In genomic region chrX:36241397-36241796, GRCh38 we compare ENCODE assay signal across 22 cellular contexts.
A peak's percentile ranks its signal among the peaks of the same experiment; 100 is the strongest.
DNase-seq lines count a peak whose midpoint lies in the region; ATAC-seq, FAIRE-seq and TF ChIP-seq lines count a peak whose summit lies in the region.
"Had no signal": no experiment of that assay in that cellular context is flagged by ENCODE, and none has a peak within 500 bp of the region (broad histone marks: within the 10 kb centered on the region; RNA-seq: fewer than 3 reads in every experiment).

No MANE protein-coding gene starts in this region.

- peak; percentile 37 for TF ChIP-seq CTCF in bronchial epithelial cell (IDR thresholded peaks at IDR 0.05; ENCODE audit: insufficient read depth, low read length, severe bottlenecking)
- peak in 2 of 3 experiments; percentile 30 to 36 for TF ChIP-seq CTCF in keratinocyte (optimal IDR thresholded peaks at IDR 0.05 in 1 of 3, IDR thresholded peaks at IDR 0.05 in 1 of 3, conservative IDR thresholded peaks at IDR 0.05 in 1 of 3; ENCODE audit: extremely low read depth in 1 of 3, insufficient read depth in 2 of 3, low read length in 3 of 3)
- no peak for TF ChIP-seq CTCF in HepG2 (CRISPR knock-in tag; IDR thresholded peaks at IDR 0.05)
- no peak for TF ChIP-seq CTCF in OCI-LY7 (conservative IDR thresholded peaks at IDR 0.05; ENCODE audit: low read length)

- H3K79me2 ChIP-seq in keratinocyte (ENCODE audit: control insufficient read depth, insufficient read depth, low read length) = no peaks in the 10 kb centered on the region
- no peaks in the 10 kb centered on the region for H3K79me2 ChIP-seq in HepG2 (ENCODE audit: insufficient read depth, low read length)
- no peaks in the 10 kb centered on the region for H3K79me2 ChIP-seq in OCI-LY7 (ENCODE audit: insufficient read depth, low read depth, low read length)

- H3K27ac ChIP-seq in keratinocyte (ENCODE audit: control insufficient read depth, insufficient read depth, low read length) (no peak overlapping the region), HepG2 (ENCODE audit: extremely low read length, insufficient read depth, low read length) (no peak overlapping the region), OCI-LY7 (ENCODE audit: low read depth, low read length, poor library complexity, severe bottlenecking) (no peak overlapping the region)

- dilution Hi-C loops in keratinocyte (cut with MboI; ENCODE audit: extremely low pct_ligation_motif_present, low sequenced_read_pairs) = no loop called here

- H3K4me1 ChIP-seq in keratinocyte (ENCODE audit: control insufficient read depth, extremely low read depth, insufficient read depth, low read length) (no peaks in the 10 kb centered on the region), HepG2 (ENCODE audit: insufficient read depth, low read length) (no peaks in the 10 kb centered on the region), OCI-LY7 (ENCODE audit: insufficient read depth, low read length, poor library complexity, severe bottlenecking) (no peaks in the 10 kb centered on the region)
- H3K4me1 ChIP-seq: BE2C, Caco-2 had no signal

- BruUV-seq in HepG2 (replicated peaks; lab: Mats Ljungman, UMichigan) = no TSS peak
- BruUV-seq in OCI-LY7 (replicated peaks; lab: Mats Ljungman, UMichigan) = no TSS peak

- WGBS in HepG2 (ENCODE audit: low lambda C conversion rate) = no CpG with 5 or more reads among the region's 1 CpG

- H3K9me2 ChIP-seq in OCI-LY7 (ENCODE audit: insufficient read depth, low read length) = no peaks in the 10 kb centered on the region
- H3K9me2 ChIP-seq: SK-N-SH had no signal

- H3K9me3 ChIP-seq in keratinocyte (ENCODE audit: control insufficient read depth, low read depth, low read length) = no peaks in the 10 kb centered on the region
- H3K9me3 ChIP-seq in HepG2 (ENCODE audit: low read length) = peaks cover 8% of the 10 kb centered on the region; the same call in 1 of the 2 replicates
- no peaks in the 10 kb centered on the region for H3K9me3 ChIP-seq in OCI-LY7 (ENCODE audit: low read length)
- H3K9me3 ChIP-seq: BE2C, Caco-2, SK-N-SH had no signal

- H3K27me3 ChIP-seq in H7 (ENCODE audit: control insufficient read depth, insufficient read depth, low read length) (no peaks in the 10 kb centered on the region), bronchial epithelial cell (ENCODE audit: control insufficient read depth, insufficient read depth, low read length) (no peaks in the 10 kb centered on the region), keratinocyte (ENCODE audit: control insufficient read depth, extremely low read depth, insufficient read depth, low read length) (no peaks in the 10 kb centered on the region), HepG2 (ENCODE audit: control insufficient read depth in 1 of 2, insufficient read depth in 2 of 2, low read length in 2 of 2) (no peaks in the 10 kb centered on the region)
- H3K27me3 ChIP-seq: BE2C had no signal

- in situ Hi-C loops in HepG2 (cut with HindIII; ENCODE audit: extremely low pct_ligation_motif_present, low pct_unique_long_range_greater_than_20kb) = no loop called here

- POLR2A ChIA-PET in HepG2 (lab: Yijun Ruan, JAX) = no interaction called here
- POLR2A ChIA-PET in OCI-LY7 (lab: Charles Lee) = no interaction called here

- no peak overlapping the region for H3K4me2 ChIP-seq in keratinocyte (ENCODE audit: control insufficient read depth, extremely low read depth, insufficient read depth, low read depth, low read length)
- no peak overlapping the region for H3K4me2 ChIP-seq in HepG2 (ENCODE audit: low read depth, low read length)
- H3K4me2 ChIP-seq in OCI-LY7 (ENCODE audit: low read length) = no peak overlapping the region
- H3K4me2 ChIP-seq: SK-N-SH had no signal

- H3K9ac ChIP-seq in keratinocyte (ENCODE audit: control insufficient read depth, extremely low read depth, insufficient read depth, low read length) = no peak overlapping the region
- no peak overlapping the region for H3K9ac ChIP-seq in HepG2 (ENCODE audit: insufficient read depth, low read depth, low read length)
- H3K9ac ChIP-seq: SK-N-SH had no signal

- intact Hi-C loops in HepG2 (cut with micrococcal nuclease; ENCODE audit: unreplicated experiment) = no loop called here
- intact Hi-C loops in OCI-LY7 (cut with micrococcal nuclease; ENCODE audit: unreplicated experiment) = no loop called here

- H3K9me1 ChIP-seq in keratinocyte (ENCODE audit: control insufficient read depth, extremely low read depth, insufficient read depth, low read length) = no peaks in the 10 kb centered on the region

- H2AFZ ChIP-seq in keratinocyte (ENCODE audit: control insufficient read depth, low read length) (no peak overlapping the region), HepG2 (ENCODE audit: low read length) (no peak overlapping the region), OCI-LY7 (ENCODE audit: low read length) (no peak overlapping the region)

- peak; percentile 63 for DNase-seq in DMS53 (lab: John Stamatoyannopoulos, UW)
- DNase-seq in H7 = peak; percentile 4
- DNase-seq in bronchial epithelial cell (ENCODE audit: low read depth) = peak; percentile 1
- no peak for DNase-seq in keratinocyte (ENCODE audit: low read depth, low spot score)
- no peak for DNase-seq in HepG2 (ENCODE audit: low spot score)
- no peak for DNase-seq in OCI-LY7 (ENCODE audit: low spot score)
- no peak for DNase-seq in NCI-H69 (lab: John Stamatoyannopoulos, UW)
- DNase-seq: BE2C; Caco-2; CD4-positive, CD25-positive, alpha-beta regulatory T cell; KG1; MV-4-11; NCI-H1417; NCI-H1930; NCI-H748 treated with DMSO at 0.1 percent for 48 hours; PC-3; RPMI8226; SHP77 treated with DMSO at 0.1 percent for 48 hours; SK-N-SH; T-cell had no signal

- no peaks in the 10 kb centered on the region for H4K20me1 ChIP-seq in keratinocyte (ENCODE audit: control insufficient read depth, extremely low read depth, insufficient read depth, low read length)
- H4K20me1 ChIP-seq in HepG2 (ENCODE audit: insufficient read depth, low read length) = no peaks in the 10 kb centered on the region
- H4K20me1 ChIP-seq in OCI-LY7 (ENCODE audit: insufficient read depth, low read length) = no peaks in the 10 kb centered on the region

- no peak for TF ChIP-seq RAD21 in HepG2 (CRISPR knock-in tag; IDR thresholded peaks at IDR 0.05)

- TF ChIP-seq EP300 in HepG2 (IDR thresholded peaks at IDR 0.05; ENCODE audit: low read depth in 2 of 2, low read length in 2 of 2) = no peak
- TF ChIP-seq EP300 in HepG2 (CRISPR knock-in tag; IDR thresholded peaks at IDR 0.05; ENCODE audit: borderline replicate concordance) = no peak

- no peaks in the 10 kb centered on the region for H3K36me3 ChIP-seq in H7 (replicated peaks; ENCODE audit: control insufficient read depth, insufficient read depth, low read length)
- H3K36me3 ChIP-seq in bronchial epithelial cell (ENCODE audit: control insufficient read depth, insufficient read depth, low read length) = no peaks in the 10 kb centered on the region
- no peaks in the 10 kb centered on the region for H3K36me3 ChIP-seq in keratinocyte (ENCODE audit: control insufficient read depth in 2 of 2, extremely low read depth in 1 of 2, insufficient read depth in 2 of 2, low read length in 2 of 2)
- no peaks in the 10 kb centered on the region for H3K36me3 ChIP-seq in HepG2 (replicated peaks in 1 of 2; ENCODE audit: control insufficient read depth in 1 of 2, insufficient read depth in 2 of 2, low read length in 2 of 2)
- no peaks in the 10 kb centered on the region for H3K36me3 ChIP-seq in OCI-LY7 (ENCODE audit: insufficient read depth, low read length)
- H3K36me3 ChIP-seq: BE2C had no signal

- TF ChIP-seq POLR2A in HepG2 (IDR thresholded peaks at IDR 0.05; ENCODE audit: insufficient read depth in 1 of 2, low read depth in 2 of 2, low read length in 2 of 2) = no peak

- ATAC-seq in HepG2 (no peak), GM18870 (IDR thresholded peaks at IDR 0.05; ENCODE audit: unreplicated experiment) (no peak)
- ATAC-seq: PC-3, T-cell had no signal

- CTCF ChIA-PET in HepG2 (lab: Yijun Ruan, JAX; ENCODE audit: low intra/inter-chr PET ratio, low total read pairs) (no interaction called here), OCI-LY7 (lab: Charles Lee; ENCODE audit: unreplicated experiment) (no interaction called here)

- H3K4me3 ChIP-seq in H7 (ENCODE audit: insufficient read depth, low read depth, low read length) (no peak overlapping the region), bronchial epithelial cell (ENCODE audit: low read depth, low read length) (no peak overlapping the region), keratinocyte (ENCODE audit: control insufficient read depth in 2 of 3, extremely low read depth in 1 of 3, insufficient read depth in 2 of 3, low read depth in 1 of 3, low read length in 3 of 3) (no peak overlapping the region), HepG2 (replicated peaks in 1 of 3; ENCODE audit: insufficient read depth in 1 of 3, low read depth in 2 of 3, low read length in 3 of 3) (no peak overlapping the region), OCI-LY7 (ENCODE audit: low read depth, low read length, poor library complexity, severe bottlenecking) (no peak overlapping the region)

- FAIRE-seq in bronchial epithelial cell (lab: Jason Lieb, UNC) = no peak
- no peak for FAIRE-seq in keratinocyte (lab: Jason Lieb, UNC)
- FAIRE-seq in HepG2 (lab: Jason Lieb, UNC) = no peak
- FAIRE-seq: A204.1 had no signal

TF ChIP-seq in HepG2, 621 proteins besides CTCF, POLR2A, EP300 and RAD21:
- TF ChIP-seq ZFP82 (CRISPR knock-in tag; IDR thresholded peaks at IDR 0.05; ENCODE audit: borderline replicate concordance) = no peak

Comparison
In these comparisons a context has a peak if more than half of its experiments do, and no peak if none do; other contexts are left out.
1. DNase-seq: peak in DMS53 (single experiment), H7 (single experiment) and bronchial epithelial cell (single experiment); none in keratinocyte (single experiment), HepG2 (single experiment), OCI-LY7 (single experiment) and NCI-H69 (single experiment).
2. CTCF ChIP-seq: peak in bronchial epithelial cell (single experiment) and keratinocyte (2 of 3); none in HepG2 (single experiment) and OCI-LY7 (single experiment).